Comparison of ENCODE assay signal across 23 cellular contexts in the genomic region with DNA sequence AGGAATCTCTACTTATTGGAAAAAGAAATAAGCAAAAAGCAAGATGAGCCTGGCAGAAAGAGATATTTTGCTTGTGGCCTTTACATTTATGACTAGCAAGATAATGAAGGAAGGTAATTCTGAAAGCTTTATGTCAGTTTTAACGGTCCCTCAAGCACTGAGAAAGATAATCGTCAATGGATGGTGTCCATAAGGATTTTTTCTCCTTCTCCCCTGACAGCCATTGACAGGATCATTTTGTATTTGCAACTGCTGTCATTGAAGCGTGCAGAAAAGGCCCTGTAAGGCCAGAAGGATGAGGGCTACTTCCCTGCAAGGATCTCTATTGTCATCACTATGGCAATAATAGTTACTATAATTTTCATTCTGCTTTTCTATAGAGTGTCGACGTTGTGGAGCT. TPM values are rescaled to one million over a fixed set of nuclear protein-coding genes. Genes with fewer than 3 reads are reported as not detected.
A peak's percentile ranks its signal among the peaks of the same experiment; 100 is the strongest.
DNase-seq lines count a peak whose midpoint lies in the region; ATAC-seq and TF ChIP-seq lines count a peak whose summit lies in the region.
"Had no signal": no experiment of that assay in that cellular context is flagged by ENCODE, and none has a peak within 500 bp of the region (broad histone marks: within the 10 kb centered on the region; RNA-seq: fewer than 3 reads in every experiment).

No MANE protein-coding gene starts in this region.

- H3K9me3 Mint-ChIP-seq in activated CD8-positive, alpha-beta memory T cell treated with anti-CD3 and anti-CD28 coated beads, Interleukin-2, amount 10 ng/mL, durations not matched to agents 7 days and 5 days (ENCODE audit: low read depth): no peaks in the 10 kb centered on the region
- H3K9me3 Mint-ChIP-seq in WTC11 (no peaks in the 10 kb centered on the region), natural killer cell (no peaks in the 10 kb centered on the region)
- H3K9me3 Mint-ChIP-seq in stimulated activated memory B cell treated with anti-CD40 and anti-IgM and Interleukin-4, amounts not matched to agents 10 μg/mL and 1 μg/mL and 100 μg/mL, for 72 hours: no peaks in the 10 kb centered on the region
- H3K9me3 Mint-ChIP-seq: activated CD4-positive, alpha-beta memory T cell treated with anti-CD3 and anti-CD28 coated beads, Interleukin-2, amount 10 ng/mL, durations not matched to agents 7 days and 5 days; central memory CD8-positive, alpha-beta T cell; stimulated activated naive CD8-positive, alpha-beta T cell treated with anti-CD3 and anti-CD28 coated beads, Interleukin-15, amount 100 ng/mL, for 72 hours had no signal

- H3K27me3 Mint-ChIP-seq in activated CD8-positive, alpha-beta memory T cell treated with anti-CD3 and anti-CD28 coated beads, Interleukin-2, amount 10 ng/mL, durations not matched to agents 7 days and 5 days: peaks cover 35% of the 10 kb centered on the region
- no peaks in the 10 kb centered on the region; the same call in 1 of the 2 replicates for H3K27me3 Mint-ChIP-seq in WTC11 (ENCODE audit: low read depth)
- peaks cover 19 to 37% of the 10 kb centered on the region in 2 donors for H3K27me3 Mint-ChIP-seq in natural killer cell (ENCODE audit: low read depth in 2 of 2)
- H3K27me3 Mint-ChIP-seq in stimulated activated memory B cell treated with anti-CD40 and anti-IgM and Interleukin-4, amounts not matched to agents 10 μg/mL and 1 μg/mL and 100 μg/mL, for 72 hours: peaks cover 24% of the 10 kb centered on the region

- no peak overlapping the region for H3K27ac Mint-ChIP-seq in activated CD8-positive, alpha-beta memory T cell treated with anti-CD3 and anti-CD28 coated beads, Interleukin-2, amount 10 ng/mL, durations not matched to agents 7 days and 5 days
- H3K27ac Mint-ChIP-seq in WTC11: no peak overlapping the region
- no peak overlapping the region for H3K27ac Mint-ChIP-seq in natural killer cell
- no peak overlapping the region for H3K27ac Mint-ChIP-seq in stimulated activated memory B cell treated with anti-CD40 and anti-IgM and Interleukin-4, amounts not matched to agents 10 μg/mL and 1 μg/mL and 100 μg/mL, for 72 hours
- H3K27ac Mint-ChIP-seq: activated CD4-positive, alpha-beta memory T cell treated with anti-CD3 and anti-CD28 coated beads, Interleukin-2, amount 10 ng/mL, durations not matched to agents 7 days and 5 days had no signal

- no peak for DNase-seq in activated CD8-positive, alpha-beta memory T cell treated with anti-CD3 and anti-CD28 coated beads, Interleukin-2, amount 10 ng/mL, durations not matched to agents 7 days and 5 days
- DNase-seq in activated CD8-positive, alpha-beta memory T cell treated with anti-CD3 and anti-CD28 coated beads for 24 hours: no peak
- DNase-seq in WTC11 (ENCODE audit: low spot score) (no peak), natural killer cell (no peak), retina (peak; percentile 77), ureter (ENCODE audit: low spot score) (no peak)
- DNase-seq: activated CD4-positive, alpha-beta memory T cell treated with anti-CD3 and anti-CD28 coated beads, Interleukin-2, amount 10 ng/mL, durations not matched to agents 7 days and 5 days; activated CD4-positive, alpha-beta T cell treated with anti-CD3 and anti-CD28 coated beads for 1 hour; activated effector memory CD4-positive, alpha-beta T cell treated with anti-CD3 and anti-CD28 coated beads, Interleukin-2, amount 50 U/mL, for 16 hours; activated T-cell treated with anti-CD3 and anti-CD28 coated beads for 4 hours; AML-193; COR-L47; gastrocnemius medialis; GF-D8; hypothalamus; NCI-H2081 treated with DMSO at 0.1 percent for 48 hours; stimulated activated naive CD8-positive, alpha-beta T cell treated with anti-CD3 and anti-CD28 coated beads, Interleukin-15, amount 100 ng/mL, for 72 hours; T-helper 2 cell had no signal

- peaks cover 12% of the 10 kb centered on the region for H3K4me1 Mint-ChIP-seq in activated CD8-positive, alpha-beta memory T cell treated with anti-CD3 and anti-CD28 coated beads, Interleukin-2, amount 10 ng/mL, durations not matched to agents 7 days and 5 days
- H3K4me1 Mint-ChIP-seq in WTC11: peaks cover 52% of the 10 kb centered on the region
- peaks cover 13 to 20% of the 10 kb centered on the region in 2 donors for H3K4me1 Mint-ChIP-seq in natural killer cell
- H3K4me1 Mint-ChIP-seq in stimulated activated memory B cell treated with anti-CD40 and anti-IgM and Interleukin-4, amounts not matched to agents 10 μg/mL and 1 μg/mL and 100 μg/mL, for 72 hours: peaks cover 21% of the 10 kb centered on the region

- H3K4me3 Mint-ChIP-seq in activated CD8-positive, alpha-beta memory T cell treated with anti-CD3 and anti-CD28 coated beads, Interleukin-2, amount 10 ng/mL, durations not matched to agents 7 days and 5 days: peak overlapping the region; percentile 9
- H3K4me3 Mint-ChIP-seq in WTC11 (peak overlapping the region; percentile 88), natural killer cell (peak overlapping the region; percentile 76)
- H3K4me3 Mint-ChIP-seq in stimulated activated memory B cell treated with anti-CD40 and anti-IgM and Interleukin-4, amounts not matched to agents 10 μg/mL and 1 μg/mL and 100 μg/mL, for 72 hours: no peak overlapping the region

- no peak for ATAC-seq in activated CD8-positive, alpha-beta memory T cell treated with anti-CD3 and anti-CD28 coated beads, Interleukin-2, amount 10 ng/mL, durations not matched to agents 7 days and 5 days
- ATAC-seq in WTC11: no peak
- no peak for ATAC-seq in natural killer cell
- no peak for ATAC-seq in stimulated activated memory B cell treated with anti-CD40 and anti-IgM and Interleukin-4, amounts not matched to agents 10 μg/mL and 1 μg/mL and 100 μg/mL, for 72 hours
- ATAC-seq in GM18867 (IDR thresholded peaks at IDR 0.05; ENCODE audit: unreplicated experiment): no peak
- ATAC-seq: HCT116 had no signal

- CTCF ChIA-PET in activated CD8-positive, alpha-beta memory T cell treated with anti-CD3 and anti-CD28 coated beads, Interleukin-2, amount 10 ng/mL, durations not matched to agents 7 days and 5 days (lab: Charles Lee): interaction anchor here (2.5 kb wide), 1 partner anchor 15 kb away, joined by 19 read pairs; no protein-coding TSS in a partner anchor
- CTCF ChIA-PET in WTC11 (lab: Charles Lee): interaction anchor here (3.0 kb wide), 1 partner anchor 15 kb away, joined by 34 read pairs; no protein-coding TSS in a partner anchor

- no peaks in the 10 kb centered on the region for H3K36me3 Mint-ChIP-seq in activated CD8-positive, alpha-beta memory T cell treated with anti-CD3 and anti-CD28 coated beads, Interleukin-2, amount 10 ng/mL, durations not matched to agents 7 days and 5 days
- H3K36me3 Mint-ChIP-seq in WTC11: no peaks in the 10 kb centered on the region
- H3K36me3 Mint-ChIP-seq in natural killer cell: no peaks in the 10 kb centered on the region
- H3K36me3 Mint-ChIP-seq in stimulated activated memory B cell treated with anti-CD40 and anti-IgM and Interleukin-4, amounts not matched to agents 10 μg/mL and 1 μg/mL and 100 μg/mL, for 72 hours: no peaks in the 10 kb centered on the region

- intact Hi-C loops in natural killer cell (cut with micrococcal nuclease): loop anchor here (2.0 kb wide), 1 partner anchor 191 kb away; a partner anchor contains a TSS

- TF ChIP-seq CTCF in WTC11 (IDR thresholded peaks at IDR 0.05) (no peak), natural killer cell (IDR thresholded peaks at IDR 0.05) (no peak)

- POLR2A ChIA-PET in WTC11 (lab: Charles Lee): no interaction called here

TF ChIP-seq in WTC11, 78 proteins besides CTCF, POLR2A, EP300 and RAD21:
- TF ChIP-seq ZNF263 (CRISPR knock-in tag; IDR thresholded peaks at IDR 0.05; ENCODE audit: low read depth) (no peak), ZNF138 (CRISPR knock-in tag; conservative IDR thresholded peaks at IDR 0.05) (no peak), IRF2 (CRISPR knock-in tag; IDR thresholded peaks at IDR 0.05; ENCODE audit: borderline replicate concordance, low read depth) (no peak), ZNF416 (CRISPR knock-in tag; IDR thresholded peaks at IDR 0.05) (no peak)
- TF ChIP-seq, protein P1, sequence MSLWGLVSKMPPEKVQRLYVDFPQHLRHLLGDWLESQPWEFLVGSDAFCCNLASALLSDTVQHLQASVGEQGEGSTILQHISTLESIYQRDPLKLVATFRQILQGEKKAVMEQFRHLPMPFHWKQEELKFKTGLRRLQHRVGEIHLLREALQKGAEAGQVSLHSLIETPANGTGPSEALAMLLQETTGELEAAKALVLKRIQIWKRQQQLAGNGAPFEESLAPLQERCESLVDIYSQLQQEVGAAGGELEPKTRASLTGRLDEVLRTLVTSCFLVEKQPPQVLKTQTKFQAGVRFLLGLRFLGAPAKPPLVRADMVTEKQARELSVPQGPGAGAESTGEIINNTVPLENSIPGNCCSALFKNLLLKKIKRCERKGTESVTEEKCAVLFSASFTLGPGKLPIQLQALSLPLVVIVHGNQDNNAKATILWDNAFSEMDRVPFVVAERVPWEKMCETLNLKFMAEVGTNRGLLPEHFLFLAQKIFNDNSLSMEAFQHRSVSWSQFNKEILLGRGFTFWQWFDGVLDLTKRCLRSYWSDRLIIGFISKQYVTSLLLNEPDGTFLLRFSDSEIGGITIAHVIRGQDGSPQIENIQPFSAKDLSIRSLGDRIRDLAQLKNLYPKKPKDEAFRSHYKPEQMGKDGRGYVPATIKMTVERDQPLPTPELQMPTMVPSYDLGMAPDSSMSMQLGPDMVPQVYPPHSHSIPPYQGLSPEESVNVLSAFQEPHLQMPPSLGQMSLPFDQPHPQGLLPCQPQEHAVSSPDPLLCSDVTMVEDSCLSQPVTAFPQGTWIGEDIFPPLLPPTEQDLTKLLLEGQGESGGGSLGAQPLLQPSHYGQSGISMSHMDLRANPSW (CRISPR knock-in tag; conservative IDR thresholded peaks at IDR 0.05; ENCODE audit: low read depth): no peak

RNA-seq across cellular contexts. Expression of a gene that starts 1.0 kb away (rescaled TPM):
- total RNA-seq in activated CD8-positive, alpha-beta memory T cell treated with anti-CD3 and anti-CD28 coated beads, Interleukin-2, amount 10 ng/mL, durations not matched to agents 7 days and 5 days: under 1 TPM; 0.18 to 0.19 TPM
- total RNA-seq in WTC11 (2021) (1.9 to 3.0 TPM (median 2.7 TPM) in 3 replicates), natural killer cell (1 to 10 TPM in 1 of 3 donors, under 1 TPM in 2; 0.90 to 1.7 (median 0.92) TPM), ureter (2.2 TPM)
- total RNA-seq: M059J had no signal
